ENCODE assay signal across 1 cellular context in the genomic region with DNA sequence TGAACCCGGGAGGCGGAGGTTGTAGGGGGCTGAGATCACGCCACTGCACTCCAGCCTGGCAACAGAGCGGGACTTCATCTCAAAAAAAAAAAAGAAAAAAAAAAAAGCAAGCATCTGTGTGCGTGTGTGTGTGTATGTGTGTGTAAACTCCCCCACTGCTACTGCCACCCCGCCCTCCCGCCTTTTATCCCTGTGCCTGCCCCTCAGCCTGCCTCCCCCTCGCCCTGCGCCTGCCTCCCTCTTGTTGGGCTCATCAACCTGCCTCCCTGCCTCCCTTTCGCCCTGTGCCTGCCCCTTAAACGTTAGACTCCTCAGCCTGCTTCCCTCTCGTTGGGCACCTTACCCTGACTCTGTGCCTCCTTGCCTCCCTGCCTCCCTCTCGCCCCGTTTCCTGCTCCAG.
A peak's percentile ranks its signal among the peaks of the same experiment; 100 is the strongest.
TF ChIP-seq lines count a peak whose summit lies in the region.

No MANE protein-coding gene starts in this region.

TF ChIP-seq in HEK293, 187 proteins besides CTCF, POLR2A, EP300 and RAD21:
- TF ChIP-seq WT1 (tag by site-specific recombination; IDR thresholded peaks at IDR 0.05) (peak; percentile 56; the same call in 1 of the 2 replicates), ZSCAN4 (tag by site-specific recombination; IDR thresholded peaks at IDR 0.05) (peak; percentile 72), ZBTB44 (tag by site-specific recombination; IDR thresholded peaks at IDR 0.05) (no peak), EGR2 (tag by site-specific recombination; IDR thresholded peaks at IDR 0.05; ENCODE audit: low read depth) (peak; percentile 78), ZBTB8A (tag by site-specific recombination; IDR thresholded peaks at IDR 0.05) (0 out of 2 replicates have a peak, but pooled peaks have one; percentile 25), ZNF112 (tag by site-specific recombination; IDR thresholded peaks at IDR 0.05) (no peak), ZFHX2 (tag by site-specific recombination; conservative IDR thresholded peaks at IDR 0.05) (peak; percentile 77), KLF8 (tag by site-specific recombination; IDR thresholded peaks at IDR 0.05) (peak; percentile 45; the same call in 1 of the 2 replicates)
- TF ChIP-seq, protein P1, sequence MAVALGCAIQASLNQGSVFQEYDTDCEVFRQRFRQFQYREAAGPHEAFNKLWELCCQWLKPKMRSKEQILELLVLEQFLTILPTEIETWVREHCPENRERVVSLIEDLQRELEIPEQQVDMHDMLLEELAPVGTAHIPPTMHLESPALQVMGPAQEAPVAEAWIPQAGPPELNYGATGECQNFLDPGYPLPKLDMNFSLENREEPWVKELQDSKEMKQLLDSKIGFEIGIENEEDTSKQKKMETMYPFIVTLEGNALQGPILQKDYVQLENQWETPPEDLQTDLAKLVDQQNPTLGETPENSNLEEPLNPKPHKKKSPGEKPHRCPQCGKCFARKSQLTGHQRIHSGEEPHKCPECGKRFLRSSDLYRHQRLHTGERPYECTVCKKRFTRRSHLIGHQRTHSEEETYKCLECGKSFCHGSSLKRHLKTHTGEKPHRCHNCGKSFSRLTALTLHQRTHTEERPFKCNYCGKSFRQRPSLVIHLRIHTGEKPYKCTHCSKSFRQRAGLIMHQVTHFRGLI (tag by site-specific recombination; IDR thresholded peaks at IDR 0.05) = peak; percentile 51; the same call in 1 of the 2 replicates
- TF ChIP-seq, protein P2, sequence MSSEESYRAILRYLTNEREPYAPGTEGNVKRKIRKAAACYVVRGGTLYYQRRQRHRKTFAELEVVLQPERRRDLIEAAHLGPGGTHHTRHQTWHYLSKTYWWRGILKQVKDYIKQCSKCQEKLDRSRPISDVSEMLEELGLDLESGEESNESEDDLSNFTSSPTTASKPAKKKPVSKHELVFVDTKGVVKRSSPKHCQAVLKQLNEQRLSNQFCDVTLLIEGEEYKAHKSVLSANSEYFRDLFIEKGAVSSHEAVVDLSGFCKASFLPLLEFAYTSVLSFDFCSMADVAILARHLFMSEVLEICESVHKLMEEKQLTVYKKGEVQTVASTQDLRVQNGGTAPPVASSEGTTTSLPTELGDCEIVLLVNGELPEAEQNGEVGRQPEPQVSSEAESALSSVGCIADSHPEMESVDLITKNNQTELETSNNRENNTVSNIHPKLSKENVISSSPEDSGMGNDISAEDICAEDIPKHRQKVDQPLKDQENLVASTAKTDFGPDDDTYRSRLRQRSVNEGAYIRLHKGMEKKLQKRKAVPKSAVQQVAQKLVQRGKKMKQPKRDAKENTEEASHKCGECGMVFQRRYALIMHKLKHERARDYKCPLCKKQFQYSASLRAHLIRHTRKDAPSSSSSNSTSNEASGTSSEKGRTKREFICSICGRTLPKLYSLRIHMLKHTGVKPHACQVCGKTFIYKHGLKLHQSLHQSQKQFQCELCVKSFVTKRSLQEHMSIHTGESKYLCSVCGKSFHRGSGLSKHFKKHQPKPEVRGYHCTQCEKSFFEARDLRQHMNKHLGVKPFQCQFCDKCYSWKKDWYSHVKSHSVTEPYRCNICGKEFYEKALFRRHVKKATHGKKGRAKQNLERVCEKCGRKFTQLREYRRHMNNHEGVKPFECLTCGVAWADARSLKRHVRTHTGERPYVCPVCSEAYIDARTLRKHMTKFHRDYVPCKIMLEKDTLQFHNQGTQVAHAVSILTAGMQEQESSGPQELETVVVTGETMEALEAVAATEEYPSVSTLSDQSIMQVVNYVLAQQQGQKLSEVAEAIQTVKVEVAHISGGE (tag by site-specific recombination; conservative IDR thresholded peaks at IDR 0.05; ENCODE audit: low read depth) = no peak
